In the genomic region with DNA sequence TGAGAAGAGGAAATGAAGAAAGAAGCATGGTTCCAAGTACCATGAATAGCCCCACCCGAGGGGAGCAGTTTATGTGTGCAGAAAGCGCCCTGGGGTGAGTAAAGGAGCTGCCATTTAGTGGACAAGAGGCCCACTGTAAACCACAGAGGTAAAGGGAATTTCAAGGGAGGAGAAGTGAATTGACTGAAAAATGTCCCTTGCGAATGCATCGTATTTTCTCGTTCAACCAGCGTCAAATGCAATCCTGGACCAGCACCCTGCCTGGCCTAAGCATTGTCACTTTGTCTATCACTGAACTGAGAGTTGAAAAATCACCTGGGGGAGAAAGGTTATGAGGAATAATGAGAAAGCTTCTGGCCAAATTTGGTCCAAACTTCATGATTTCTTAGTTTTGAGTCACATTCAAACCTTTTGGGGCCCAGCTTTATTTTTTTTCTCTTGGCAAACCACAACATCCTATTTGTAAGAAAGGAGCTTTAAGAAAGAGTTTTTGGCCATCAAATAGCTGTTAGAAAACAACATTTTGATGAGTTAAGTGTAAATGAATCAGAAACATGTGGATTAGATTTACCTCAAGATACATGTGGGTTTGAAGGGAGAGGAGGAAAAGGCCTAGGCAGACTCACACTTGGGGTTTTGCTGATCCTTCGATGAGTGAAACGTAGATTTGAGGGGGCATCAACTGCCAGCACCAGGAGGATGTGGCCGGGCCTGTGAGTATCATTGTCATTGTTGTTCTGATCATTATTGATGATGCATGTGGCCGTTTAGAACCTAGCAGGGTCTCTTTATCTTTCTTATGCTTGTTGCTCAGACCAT, we compare ENCODE assay signal across 14 cellular contexts.
A peak's percentile ranks its signal among the peaks of the same experiment; 100 is the strongest.
DNase-seq lines count a peak whose midpoint lies in the region; ATAC-seq and TF ChIP-seq lines count a peak whose summit lies in the region.
"Had no signal": no experiment of that assay in that cellular context is flagged by ENCODE, and none has a peak within 500 bp of the region (broad histone marks: within the 10 kb centered on the region; RNA-seq: fewer than 3 reads in every experiment).

No MANE protein-coding gene starts in this region.

- TF ChIP-seq CTCF in transverse colon (IDR thresholded peaks at IDR 0.05), result no peak

- no peaks in the 10 kb centered on the region for H3K36me3 ChIP-seq in transverse colon
- H3K36me3 ChIP-seq: Peyer's patch, tibial artery had no signal

- in situ Hi-C loops in transverse colon (cut with MboI; ENCODE audit: low pct_ligation_motif_present in 1 of 4, low pct_unique_long_range_greater_than_20kb in 1 of 4, low sequenced_read_pairs in 3 of 4), result no loop called here

- DNase-seq in activated T-cell treated with anti-CD3 and anti-CD28 coated beads for 48 hours (ENCODE audit: low read depth) (peak; percentile 62), activated T-cell treated with anti-CD3 and anti-CD28 coated beads for 4 hours (no peak), HS-5 (ENCODE audit: low read depth) (peak; percentile 25), transverse colon (no peak), activated gamma-delta T cell treated with Interleukin-2 at 50 U/mL for 16 hours (no peak)
- DNase-seq in activated naive CD8-positive, alpha-beta T cell treated with anti-CD3 and anti-CD28 coated beads for 36 hours, result peak; percentile 49
- no peak for DNase-seq in stimulated activated naive B cell treated with anti-CD40 and anti-IgM and Interleukin-4, amounts not matched to agents 10 μg/mL and 1 μg/mL and 100 μg/mL, for 72 hours
- DNase-seq: central memory CD4-positive, alpha-beta T cell; NCI-H2029; Peyer's patch; small intestine; tibial artery had no signal

- no peaks in the 10 kb centered on the region for H3K9me3 Mint-ChIP-seq in activated naive CD8-positive, alpha-beta T cell treated with anti-CD3 and anti-CD28 coated beads for 36 hours
- no peaks in the 10 kb centered on the region for H3K9me3 Mint-ChIP-seq in stimulated activated naive B cell treated with anti-CD40 and anti-IgM and Interleukin-4, amounts not matched to agents 10 μg/mL and 1 μg/mL and 100 μg/mL, for 72 hours

- H3K27me3 ChIP-seq in transverse colon, result no peaks in the 10 kb centered on the region
- H3K27me3 ChIP-seq: Peyer's patch, tibial artery had no signal

- no peak overlapping the region for H3K4me3 ChIP-seq in transverse colon
- H3K4me3 ChIP-seq: Peyer's patch, tibial artery had no signal

- no peaks in the 10 kb centered on the region for H3K4me1 ChIP-seq in transverse colon
- H3K4me1 ChIP-seq: Peyer's patch, tibial artery had no signal

- H3K9me3 ChIP-seq in transverse colon, result no peaks in the 10 kb centered on the region
- H3K9me3 ChIP-seq: Peyer's patch, tibial artery had no signal

- H3K4me1 Mint-ChIP-seq in activated naive CD8-positive, alpha-beta T cell treated with anti-CD3 and anti-CD28 coated beads for 36 hours, result peaks cover 10% of the 10 kb centered on the region
- no peaks in the 10 kb centered on the region for H3K4me1 Mint-ChIP-seq in stimulated activated naive B cell treated with anti-CD40 and anti-IgM and Interleukin-4, amounts not matched to agents 10 μg/mL and 1 μg/mL and 100 μg/mL, for 72 hours

- H3K4me3 Mint-ChIP-seq in activated naive CD8-positive, alpha-beta T cell treated with anti-CD3 and anti-CD28 coated beads for 36 hours, result no peak overlapping the region
- H3K4me3 Mint-ChIP-seq in stimulated activated naive B cell treated with anti-CD40 and anti-IgM and Interleukin-4, amounts not matched to agents 10 μg/mL and 1 μg/mL and 100 μg/mL, for 72 hours, result no peak overlapping the region

- H3K27ac Mint-ChIP-seq in activated naive CD8-positive, alpha-beta T cell treated with anti-CD3 and anti-CD28 coated beads for 36 hours, result peak overlapping the region; percentile 34
- peak overlapping the region; percentile 26 for H3K27ac Mint-ChIP-seq in stimulated activated naive B cell treated with anti-CD40 and anti-IgM and Interleukin-4, amounts not matched to agents 10 μg/mL and 1 μg/mL and 100 μg/mL, for 72 hours

- WGBS in transverse colon (ENCODE audit: low coverage in 1 of 2), 2 donors, result 41 to 75% methylated on average over 5 to 10 of the region's 10 CpGs

- peaks cover 8% of the 10 kb centered on the region for H3K27me3 Mint-ChIP-seq in activated naive CD8-positive, alpha-beta T cell treated with anti-CD3 and anti-CD28 coated beads for 36 hours
- peaks cover 0 to 11% of the 10 kb centered on the region in 2 donors for H3K27me3 Mint-ChIP-seq in stimulated activated naive B cell treated with anti-CD40 and anti-IgM and Interleukin-4, amounts not matched to agents 10 μg/mL and 1 μg/mL and 100 μg/mL, for 72 hours
- H3K27me3 Mint-ChIP-seq: naive thymus-derived CD4-positive, alpha-beta T cell had no signal

- no peak overlapping the region for H3K27ac ChIP-seq in transverse colon
- H3K27ac ChIP-seq: Peyer's patch, tibial artery had no signal

- TF ChIP-seq EP300 in transverse colon (IDR thresholded peaks at IDR 0.05; ENCODE audit: low read depth), result no peak

- no peaks in the 10 kb centered on the region for H3K36me3 Mint-ChIP-seq in activated naive CD8-positive, alpha-beta T cell treated with anti-CD3 and anti-CD28 coated beads for 36 hours
- H3K36me3 Mint-ChIP-seq in stimulated activated naive B cell treated with anti-CD40 and anti-IgM and Interleukin-4, amounts not matched to agents 10 μg/mL and 1 μg/mL and 100 μg/mL, for 72 hours, result no peaks in the 10 kb centered on the region

- peak in 1 of 2 donors; percentile 76 for ATAC-seq in stimulated activated naive B cell treated with anti-CD40 and anti-IgM and Interleukin-4, amounts not matched to agents 10 μg/mL and 1 μg/mL and 100 μg/mL, for 72 hours (replicated peaks)
- no peak for ATAC-seq in GM21825 (IDR thresholded peaks at IDR 0.05; ENCODE audit: unreplicated experiment)
- ATAC-seq: naive thymus-derived CD4-positive, alpha-beta T cell had no signal

- intact Hi-C loops in transverse colon (cut with DNase I; ENCODE audit: low total_unique reads), result no loop called here

- TF ChIP-seq POLR2A in transverse colon (IDR thresholded peaks at IDR 0.05), result no peak

Comparison
In these comparisons a context has a peak if more than half of its experiments do, and no peak if none do; other contexts are left out.
1. DNase-seq: peak in activated T-cell treated with anti-CD3 and anti-CD28 coated beads for 48 hours (single experiment), HS-5 (single experiment) and activated naive CD8-positive, alpha-beta T cell treated with anti-CD3 and anti-CD28 coated beads for 36 hours (single experiment); none in activated T-cell treated with anti-CD3 and anti-CD28 coated beads for 4 hours (single experiment), stimulated activated naive B cell treated with anti-CD40 and anti-IgM and Interleukin-4, amounts not matched to agents 10 μg/mL and 1 μg/mL and 100 μg/mL, for 72 hours (single experiment), transverse colon (single experiment) and activated gamma-delta T cell treated with Interleukin-2 at 50 U/mL for 16 hours (single experiment).